Comparison of ENCODE assay signal across 1 cellular context in the genomic region with DNA sequence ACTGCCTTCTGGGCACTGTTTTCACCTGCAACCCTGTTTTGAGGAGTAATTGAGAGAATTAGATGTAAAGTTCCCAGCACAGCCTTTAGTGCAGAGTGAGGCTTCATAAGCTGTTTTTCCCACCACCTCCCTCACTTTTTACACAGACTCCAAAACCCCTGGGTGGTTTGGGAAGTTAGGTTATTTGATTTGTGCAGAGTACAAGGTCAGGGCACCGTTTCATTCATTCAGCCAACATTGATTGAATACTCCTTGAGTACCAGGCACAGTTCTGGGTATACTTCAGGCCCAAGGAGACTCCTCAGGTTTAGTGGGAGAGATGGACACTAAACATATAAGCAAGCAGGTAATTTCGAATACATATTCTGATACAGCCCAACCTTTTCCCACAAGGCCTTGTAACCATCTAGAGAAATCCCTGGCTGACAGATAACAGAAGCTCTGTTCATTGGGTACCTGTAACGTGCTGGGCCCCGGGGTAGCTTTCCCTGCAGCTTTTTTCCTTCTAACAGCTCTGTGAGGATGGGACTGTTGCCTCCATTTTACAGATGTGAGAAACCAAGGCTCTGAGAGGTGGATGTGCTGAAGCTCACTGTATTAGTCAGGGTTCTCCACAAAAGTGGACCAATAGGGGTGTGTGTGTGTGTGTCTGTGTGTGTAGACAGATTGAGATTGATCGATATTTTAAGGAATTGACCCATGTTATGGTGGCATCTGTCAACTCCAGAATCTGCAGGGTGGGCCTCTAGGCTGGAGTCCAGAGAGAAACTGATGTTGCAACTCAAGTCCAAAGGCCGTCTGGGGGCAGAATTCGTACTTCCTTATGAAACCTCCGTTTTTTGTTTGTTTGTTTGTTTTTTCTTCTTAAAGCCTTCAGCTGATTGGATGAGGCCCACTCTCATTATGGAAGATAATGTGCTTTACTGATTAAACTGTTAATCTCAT.
TF ChIP-seq lines count a peak whose summit lies in the region.

No MANE protein-coding gene starts in this region.

TF ChIP-seq in HepG2, 621 proteins besides CTCF, POLR2A, EP300 and RAD21 (continued from another document and continues in another):
- TF ChIP-seq, protein P1, sequence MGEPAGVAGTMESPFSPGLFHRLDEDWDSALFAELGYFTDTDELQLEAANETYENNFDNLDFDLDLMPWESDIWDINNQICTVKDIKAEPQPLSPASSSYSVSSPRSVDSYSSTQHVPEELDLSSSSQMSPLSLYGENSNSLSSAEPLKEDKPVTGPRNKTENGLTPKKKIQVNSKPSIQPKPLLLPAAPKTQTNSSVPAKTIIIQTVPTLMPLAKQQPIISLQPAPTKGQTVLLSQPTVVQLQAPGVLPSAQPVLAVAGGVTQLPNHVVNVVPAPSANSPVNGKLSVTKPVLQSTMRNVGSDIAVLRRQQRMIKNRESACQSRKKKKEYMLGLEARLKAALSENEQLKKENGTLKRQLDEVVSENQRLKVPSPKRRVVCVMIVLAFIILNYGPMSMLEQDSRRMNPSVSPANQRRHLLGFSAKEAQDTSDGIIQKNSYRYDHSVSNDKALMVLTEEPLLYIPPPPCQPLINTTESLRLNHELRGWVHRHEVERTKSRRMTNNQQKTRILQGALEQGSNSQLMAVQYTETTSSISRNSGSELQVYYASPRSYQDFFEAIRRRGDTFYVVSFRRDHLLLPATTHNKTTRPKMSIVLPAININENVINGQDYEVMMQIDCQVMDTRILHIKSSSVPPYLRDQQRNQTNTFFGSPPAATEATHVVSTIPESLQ (CRISPR knock-in tag; conservative IDR thresholded peaks at IDR 0.05) = no peak
- TF ChIP-seq, protein P2, sequence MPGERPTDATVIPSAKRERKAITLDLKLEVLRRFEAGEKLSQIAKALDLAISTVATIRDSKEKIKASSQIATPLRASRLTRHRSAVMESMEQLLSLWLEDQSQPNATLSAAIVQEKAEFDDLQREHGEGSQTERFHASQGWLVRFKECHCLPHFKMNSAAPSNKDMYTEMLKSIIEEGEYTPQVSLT (CRISPR knock-in tag; IDR thresholded peaks at IDR 0.05; ENCODE audit: borderline replicate concordance, low read depth) = 0 out of 2 replicates have a peak, but pooled peaks have one; percentile 44
- no peak; the same call in 1 of the 2 replicates for TF ChIP-seq ZNF589 (CRISPR knock-in tag; conservative IDR thresholded peaks at IDR 0.05)
- peak; percentile 2 for TF ChIP-seq ZNF343 (CRISPR knock-in tag; IDR thresholded peaks at IDR 0.05)
- TF ChIP-seq MED1 (CRISPR knock-in tag; IDR thresholded peaks at IDR 0.05) = peak; percentile 94
- TF ChIP-seq, protein P3, sequence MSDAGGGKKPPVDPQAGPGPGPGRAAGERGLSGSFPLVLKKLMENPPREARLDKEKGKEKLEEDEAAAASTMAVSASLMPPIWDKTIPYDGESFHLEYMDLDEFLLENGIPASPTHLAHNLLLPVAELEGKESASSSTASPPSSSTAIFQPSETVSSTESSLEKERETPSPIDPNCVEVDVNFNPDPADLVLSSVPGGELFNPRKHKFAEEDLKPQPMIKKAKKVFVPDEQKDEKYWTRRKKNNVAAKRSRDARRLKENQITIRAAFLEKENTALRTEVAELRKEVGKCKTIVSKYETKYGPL (CRISPR knock-in tag; IDR thresholded peaks at IDR 0.05) = 0 out of 2 replicates have a peak, but pooled peaks have one; percentile 27
- peak; percentile 18; the same call in 1 of the 2 replicates for TF ChIP-seq HOXA5 (CRISPR knock-in tag; IDR thresholded peaks at IDR 0.05)
- peak; percentile 93 for TF ChIP-seq ZEB1 (IDR thresholded peaks at IDR 0.05; ENCODE audit: insufficient replicate concordance, low read depth)
- 0 out of 2 replicates have a peak, but pooled peaks have one; percentile 68 for TF ChIP-seq SAFB2 (CRISPR knock-in tag; IDR thresholded peaks at IDR 0.05; ENCODE audit: borderline replicate concordance, low read depth)
- peak; percentile 93 for TF ChIP-seq ZNF264 (CRISPR knock-in tag; IDR thresholded peaks at IDR 0.05)
- 0 out of 2 replicates have a peak, but pooled peaks have one; percentile 19 for TF ChIP-seq ZNF678 (CRISPR knock-in tag; IDR thresholded peaks at IDR 0.05)
- peak; percentile 73 for TF ChIP-seq POGZ (CRISPR knock-in tag; IDR thresholded peaks at IDR 0.05)
- TF ChIP-seq, protein P4, sequence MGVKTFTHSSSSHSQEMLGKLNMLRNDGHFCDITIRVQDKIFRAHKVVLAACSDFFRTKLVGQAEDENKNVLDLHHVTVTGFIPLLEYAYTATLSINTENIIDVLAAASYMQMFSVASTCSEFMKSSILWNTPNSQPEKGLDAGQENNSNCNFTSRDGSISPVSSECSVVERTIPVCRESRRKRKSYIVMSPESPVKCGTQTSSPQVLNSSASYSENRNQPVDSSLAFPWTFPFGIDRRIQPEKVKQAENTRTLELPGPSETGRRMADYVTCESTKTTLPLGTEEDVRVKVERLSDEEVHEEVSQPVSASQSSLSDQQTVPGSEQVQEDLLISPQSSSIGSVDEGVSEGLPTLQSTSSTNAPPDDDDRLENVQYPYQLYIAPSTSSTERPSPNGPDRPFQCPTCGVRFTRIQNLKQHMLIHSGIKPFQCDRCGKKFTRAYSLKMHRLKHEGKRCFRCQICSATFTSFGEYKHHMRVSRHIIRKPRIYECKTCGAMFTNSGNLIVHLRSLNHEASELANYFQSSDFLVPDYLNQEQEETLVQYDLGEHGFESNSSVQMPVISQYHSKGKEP (CRISPR knock-in tag; IDR thresholded peaks at IDR 0.05) = 0 out of 2 replicates have a peak, but pooled peaks have one; percentile 39
- TF ChIP-seq ZNF256 (CRISPR knock-in tag; conservative IDR thresholded peaks at IDR 0.05) = 0 out of 2 replicates have a peak, but pooled peaks have one; percentile 28
- no peak for TF ChIP-seq ZNF430 (CRISPR knock-in tag; IDR thresholded peaks at IDR 0.05)
- TF ChIP-seq HHEX (CRISPR knock-in tag; IDR thresholded peaks at IDR 0.05) = peak; percentile 45; the same call in 1 of the 2 replicates
- TF ChIP-seq KAT7 (CRISPR knock-in tag; IDR thresholded peaks at IDR 0.05; ENCODE audit: borderline replicate concordance) = no peak; the same call in 1 of the 2 replicates
- peak; percentile 3; the same call in 1 of the 2 replicates for TF ChIP-seq BRCA1 (CRISPR knock-in tag; IDR thresholded peaks at IDR 0.05)
- TF ChIP-seq IRX3 (CRISPR knock-in tag; IDR thresholded peaks at IDR 0.05; ENCODE audit: borderline replicate concordance, low read depth) = 0 out of 2 replicates have a peak, but pooled peaks have one; percentile 17
- no peak for TF ChIP-seq ZFYVE20 (CRISPR knock-in tag; IDR thresholded peaks at IDR 0.05; ENCODE audit: borderline replicate concordance, low read depth)
- no peak for TF ChIP-seq ZBTB1 (CRISPR knock-in tag; IDR thresholded peaks at IDR 0.05; ENCODE audit: borderline replicate concordance)
- TF ChIP-seq, protein P5, sequence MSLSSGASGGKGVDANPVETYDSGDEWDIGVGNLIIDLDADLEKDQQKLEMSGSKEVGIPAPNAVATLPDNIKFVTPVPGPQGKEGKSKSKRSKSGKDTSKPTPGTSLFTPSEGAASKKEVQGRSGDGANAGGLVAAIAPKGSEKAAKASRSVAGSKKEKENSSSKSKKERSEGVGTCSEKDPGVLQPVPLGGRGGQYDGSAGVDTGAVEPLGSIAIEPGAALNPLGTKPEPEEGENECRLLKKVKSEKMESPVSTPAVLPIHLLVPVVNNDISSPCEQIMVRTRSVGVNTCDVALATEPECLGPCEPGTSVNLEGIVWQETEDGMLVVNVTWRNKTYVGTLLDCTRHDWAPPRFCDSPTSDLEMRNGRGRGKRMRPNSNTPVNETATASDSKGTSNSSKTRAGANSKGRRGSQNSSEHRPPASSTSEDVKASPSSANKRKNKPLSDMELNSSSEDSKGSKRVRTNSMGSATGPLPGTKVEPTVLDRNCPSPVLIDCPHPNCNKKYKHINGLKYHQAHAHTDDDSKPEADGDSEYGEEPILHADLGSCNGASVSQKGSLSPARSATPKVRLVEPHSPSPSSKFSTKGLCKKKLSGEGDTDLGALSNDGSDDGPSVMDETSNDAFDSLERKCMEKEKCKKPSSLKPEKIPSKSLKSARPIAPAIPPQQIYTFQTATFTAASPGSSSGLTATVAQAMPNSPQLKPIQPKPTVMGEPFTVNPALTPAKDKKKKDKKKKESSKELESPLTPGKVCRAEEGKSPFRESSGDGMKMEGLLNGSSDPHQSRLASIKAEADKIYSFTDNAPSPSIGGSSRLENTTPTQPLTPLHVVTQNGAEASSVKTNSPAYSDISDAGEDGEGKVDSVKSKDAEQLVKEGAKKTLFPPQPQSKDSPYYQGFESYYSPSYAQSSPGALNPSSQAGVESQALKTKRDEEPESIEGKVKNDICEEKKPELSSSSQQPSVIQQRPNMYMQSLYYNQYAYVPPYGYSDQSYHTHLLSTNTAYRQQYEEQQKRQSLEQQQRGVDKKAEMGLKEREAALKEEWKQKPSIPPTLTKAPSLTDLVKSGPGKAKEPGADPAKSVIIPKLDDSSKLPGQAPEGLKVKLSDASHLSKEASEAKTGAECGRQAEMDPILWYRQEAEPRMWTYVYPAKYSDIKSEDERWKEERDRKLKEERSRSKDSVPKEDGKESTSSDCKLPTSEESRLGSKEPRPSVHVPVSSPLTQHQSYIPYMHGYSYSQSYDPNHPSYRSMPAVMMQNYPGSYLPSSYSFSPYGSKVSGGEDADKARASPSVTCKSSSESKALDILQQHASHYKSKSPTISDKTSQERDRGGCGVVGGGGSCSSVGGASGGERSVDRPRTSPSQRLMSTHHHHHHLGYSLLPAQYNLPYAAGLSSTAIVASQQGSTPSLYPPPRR (CRISPR knock-in tag; IDR thresholded peaks at IDR 0.05; ENCODE audit: borderline replicate concordance) = peak; percentile 87
- TF ChIP-seq NFYC (CRISPR knock-in tag; IDR thresholded peaks at IDR 0.05) = peak; percentile 27
- peak; percentile 21; the same call in 1 of the 2 replicates for TF ChIP-seq YEATS2 (CRISPR knock-in tag; IDR thresholded peaks at IDR 0.05; ENCODE audit: borderline replicate concordance)
- TF ChIP-seq CHD4 (IDR thresholded peaks at IDR 0.05; ENCODE audit: borderline replicate concordance, low read length) = peak; percentile 100
- peak; percentile 92 for TF ChIP-seq NCOA2 (CRISPR knock-in tag; IDR thresholded peaks at IDR 0.05)
- TF ChIP-seq SALL1 (CRISPR knock-in tag; IDR thresholded peaks at IDR 0.05) = peak; percentile 94
- peak; percentile 22; the same call in 1 of the 2 replicates for TF ChIP-seq CAMTA2 (CRISPR knock-in tag; IDR thresholded peaks at IDR 0.05; ENCODE audit: borderline replicate concordance)
- TF ChIP-seq PAX8 (CRISPR knock-in tag; IDR thresholded peaks at IDR 0.05; ENCODE audit: borderline replicate concordance) = peak; percentile 10
- no peak for TF ChIP-seq ZNF224 (CRISPR knock-in tag; IDR thresholded peaks at IDR 0.05)
- TF ChIP-seq SRSF4 (IDR thresholded peaks at IDR 0.05; ENCODE audit: low read depth, low read length, poor library complexity, severe bottlenecking) = no peak
- TF ChIP-seq ZFY (CRISPR knock-in tag; IDR thresholded peaks at IDR 0.05) = peak; percentile 39; the same call in 1 of the 2 replicates
- TF ChIP-seq ZNF773 (CRISPR knock-in tag; IDR thresholded peaks at IDR 0.05; ENCODE audit: borderline replicate concordance) = no peak
- no peak for TF ChIP-seq RBFOX2 (IDR thresholded peaks at IDR 0.05; ENCODE audit: low read depth, low read length)
- peak; percentile 95 for TF ChIP-seq GFI1 (CRISPR knock-in tag; IDR thresholded peaks at IDR 0.05; ENCODE audit: borderline replicate concordance)
- 0 out of 2 replicates have a peak, but pooled peaks have one; percentile 5 for TF ChIP-seq KMT2A (CRISPR knock-in tag; IDR thresholded peaks at IDR 0.05)
- TF ChIP-seq NCOA1 (CRISPR knock-in tag; IDR thresholded peaks at IDR 0.05) = peak; percentile 93; the same call in 1 of the 2 replicates
- TF ChIP-seq, protein P6, sequence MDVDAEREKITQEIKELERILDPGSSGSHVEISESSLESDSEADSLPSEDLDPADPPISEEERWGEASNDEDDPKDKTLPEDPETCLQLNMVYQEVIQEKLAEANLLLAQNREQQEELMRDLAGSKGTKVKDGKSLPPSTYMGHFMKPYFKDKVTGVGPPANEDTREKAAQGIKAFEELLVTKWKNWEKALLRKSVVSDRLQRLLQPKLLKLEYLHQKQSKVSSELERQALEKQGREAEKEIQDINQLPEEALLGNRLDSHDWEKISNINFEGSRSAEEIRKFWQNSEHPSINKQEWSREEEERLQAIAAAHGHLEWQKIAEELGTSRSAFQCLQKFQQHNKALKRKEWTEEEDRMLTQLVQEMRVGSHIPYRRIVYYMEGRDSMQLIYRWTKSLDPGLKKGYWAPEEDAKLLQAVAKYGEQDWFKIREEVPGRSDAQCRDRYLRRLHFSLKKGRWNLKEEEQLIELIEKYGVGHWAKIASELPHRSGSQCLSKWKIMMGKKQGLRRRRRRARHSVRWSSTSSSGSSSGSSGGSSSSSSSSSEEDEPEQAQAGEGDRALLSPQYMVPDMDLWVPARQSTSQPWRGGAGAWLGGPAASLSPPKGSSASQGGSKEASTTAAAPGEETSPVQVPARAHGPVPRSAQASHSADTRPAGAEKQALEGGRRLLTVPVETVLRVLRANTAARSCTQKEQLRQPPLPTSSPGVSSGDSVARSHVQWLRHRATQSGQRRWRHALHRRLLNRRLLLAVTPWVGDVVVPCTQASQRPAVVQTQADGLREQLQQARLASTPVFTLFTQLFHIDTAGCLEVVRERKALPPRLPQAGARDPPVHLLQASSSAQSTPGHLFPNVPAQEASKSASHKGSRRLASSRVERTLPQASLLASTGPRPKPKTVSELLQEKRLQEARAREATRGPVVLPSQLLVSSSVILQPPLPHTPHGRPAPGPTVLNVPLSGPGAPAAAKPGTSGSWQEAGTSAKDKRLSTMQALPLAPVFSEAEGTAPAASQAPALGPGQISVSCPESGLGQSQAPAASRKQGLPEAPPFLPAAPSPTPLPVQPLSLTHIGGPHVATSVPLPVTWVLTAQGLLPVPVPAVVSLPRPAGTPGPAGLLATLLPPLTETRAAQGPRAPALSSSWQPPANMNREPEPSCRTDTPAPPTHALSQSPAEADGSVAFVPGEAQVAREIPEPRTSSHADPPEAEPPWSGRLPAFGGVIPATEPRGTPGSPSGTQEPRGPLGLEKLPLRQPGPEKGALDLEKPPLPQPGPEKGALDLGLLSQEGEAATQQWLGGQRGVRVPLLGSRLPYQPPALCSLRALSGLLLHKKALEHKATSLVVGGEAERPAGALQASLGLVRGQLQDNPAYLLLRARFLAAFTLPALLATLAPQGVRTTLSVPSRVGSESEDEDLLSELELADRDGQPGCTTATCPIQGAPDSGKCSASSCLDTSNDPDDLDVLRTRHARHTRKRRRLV (CRISPR knock-in tag; IDR thresholded peaks at IDR 0.05) = peak; percentile 57; the same call in 1 of the 2 replicates
- TF ChIP-seq ZSCAN20 (CRISPR knock-in tag; IDR thresholded peaks at IDR 0.05; ENCODE audit: borderline replicate concordance) = peak; percentile 97
